Comparison of ENCODE assay signal across 21 cellular contexts in genomic region chr7:3034591-3035150, GRCh38. TPM values are rescaled to one million over a fixed set of nuclear protein-coding genes. Genes with fewer than 3 reads are reported as not detected.
"Had no signal": no experiment of that assay in that cellular context is flagged by ENCODE, and none has a peak within 500 bp of the region (broad histone marks: within the 10 kb centered on the region; RNA-seq: fewer than 3 reads in every experiment).

No MANE protein-coding gene starts in this region.

- H3K4me3 Mint-ChIP-seq: mesothelial cell of epicardium, neural crest cell, T-cell had no signal

- DNase-seq: activated CD4-positive, alpha-beta T cell treated with anti-CD3 and anti-CD28 coated beads for 1 hour; activated CD4-positive, alpha-beta T cell treated with anti-CD3 and anti-CD28 coated beads, Interleukin-2, amount 50 U/mL, for 48 hours; activated naive CD4-positive, alpha-beta T cell treated with anti-CD3 and anti-CD28 coated beads, Interleukin-2, amount 50 U/mL, for 16 hours; activated T-cell treated with anti-CD3 and anti-CD28 coated beads, Interleukin-2, amount 50 U/mL, for 48 hours; amygdala; foreskin fibroblast; hippocampal formation; SIG-M5; stimulated activated CD4-positive, alpha-beta T cell treated with anti-CD3 and anti-CD28 coated beads, Interleukin-12 subunit alpha, Interleukin-12 subunit beta, amount 100 ng/mL, for 4 hours; stimulated activated CD4-positive, alpha-beta T cell treated with anti-CD3 and anti-CD28 coated beads, Interleukin-1b, Interleukin-23, amount 100 ng/mL, for 48 hours; T-cell; T-helper 9 cell; testis had no signal

- H3K27me3 ChIP-seq: cardiac muscle cell, right atrium auricular region, testis had no signal

- H3K27me3 Mint-ChIP-seq: T-cell had no signal

- H3K9me3 Mint-ChIP-seq: T-cell had no signal

- ATAC-seq: SK-N-SH treated with all-trans-retinoic acid at 6 μM for 48 hours, T-cell had no signal

- H3K4me3 ChIP-seq: cardiac muscle cell, lung, prostate gland, right atrium auricular region, testis had no signal

- H3K4me1 ChIP-seq: prostate gland, testis had no signal

- H3K27ac Mint-ChIP-seq: mesothelial cell of epicardium, T-cell had no signal

- H3K9me3 ChIP-seq: prostate gland, right atrium auricular region, testis had no signal

- H3K36me3 Mint-ChIP-seq: mesothelial cell of epicardium had no signal

- H3K27ac ChIP-seq: cardiac muscle cell, prostate gland, right atrium auricular region, testis had no signal

- H3K36me3 ChIP-seq: cardiac muscle cell, prostate gland, right atrium auricular region had no signal

RNA-seq across cellular contexts. Expression of gene CARD11, which starts 9.0 kb away (rescaled TPM):
- total RNA-seq: osteoblast had no signal
- polyA plus RNA-seq: cardiac muscle cell had no signal
